In genomic region chr12:81329088-81329487, GRCh38 we compare ENCODE assay signal across 8 cellular contexts.
DNase-seq lines count a peak whose midpoint lies in the region; ATAC-seq and TF ChIP-seq lines count a peak whose summit lies in the region.

No MANE protein-coding gene starts in this region.

- H3K36me3 ChIP-seq in Loucy (ENCODE audit: insufficient read depth, low read length) (no peaks in the 10 kb centered on the region), fibroblast of lung (ENCODE audit: control insufficient read depth, insufficient read depth, low read length) (no peaks in the 10 kb centered on the region)

- DNase-seq in GM03348 (ENCODE audit: low spot score), result peak; percentile 1
- peak; percentile 5 to 14 for DNase-seq in fibroblast of lung (ENCODE audit: low read depth in 2 of 2)
- DNase-seq in omental fat pad (ENCODE audit: low spot score), result no peak
- DNase-seq in NCI-H1694 treated with DMSO at 0.1 percent for 48 hours (lab: John Stamatoyannopoulos, UW), result no peak
- DNase-seq in CD14-positive monocyte (ENCODE audit: low spot score), result no peak
- DNase-seq in stimulated activated CD4-positive, alpha-beta T cell treated with anti-CD3 and anti-CD28 coated beads, Interleukin-4, amount 100 ng/mL, for 24 hours, result no peak

- H3K9me2 ChIP-seq in Loucy (replicated peaks; ENCODE audit: low read depth, low read length), result no peaks in the 10 kb centered on the region

- H3K9ac ChIP-seq in Loucy (ENCODE audit: low read depth, low read length, poor library complexity, severe bottlenecking) (no peak overlapping the region), fibroblast of lung (ENCODE audit: insufficient read depth, low read length) (no peak overlapping the region)

- H3K4me1 ChIP-seq in Loucy (ENCODE audit: insufficient read depth, low read length, poor library complexity, severe bottlenecking) (no peaks in the 10 kb centered on the region), fibroblast of lung (ENCODE audit: control insufficient read depth, extremely low read depth, insufficient read depth, low read length) (no peaks in the 10 kb centered on the region)

- H3K4me1 Mint-ChIP-seq in CD14-positive monocyte, result no peaks in the 10 kb centered on the region

- H3K4me2 ChIP-seq in Loucy (ENCODE audit: low read depth, low read length, poor library complexity, severe bottlenecking) (no peak overlapping the region), fibroblast of lung (ENCODE audit: extremely low read depth, insufficient read depth, low read length) (no peak overlapping the region)

- H3K27me3 ChIP-seq in Loucy (ENCODE audit: insufficient read depth, low read length, poor library complexity, severe bottlenecking), result no peaks in the 10 kb centered on the region
- H3K27me3 ChIP-seq in fibroblast of lung (ENCODE audit: control insufficient read depth, insufficient read depth, low read length), result no peaks in the 10 kb centered on the region

- H2AFZ ChIP-seq in Loucy (ENCODE audit: low read length), result no peak overlapping the region
- H2AFZ ChIP-seq in fibroblast of lung (ENCODE audit: low read length), result no peak overlapping the region

- no peaks in the 10 kb centered on the region for H3F3A ChIP-seq in Loucy (ENCODE audit: low read depth)

- no peak overlapping the region for H3K4me3 ChIP-seq in Loucy (ENCODE audit: low read length, poor library complexity, severe bottlenecking)
- no peak overlapping the region for H3K4me3 ChIP-seq in fibroblast of lung (replicated peaks in 1 of 4; ENCODE audit: control extremely low read depth in 1 of 4, insufficient read depth in 1 of 4, low read depth in 3 of 4, low read length in 4 of 4)

- peak; percentile 71 for ATAC-seq in GM21723 (IDR thresholded peaks at IDR 0.05; ENCODE audit: unreplicated experiment)
- no peak for ATAC-seq in omental fat pad (ENCODE audit: low FRiP score)

- H4K20me1 ChIP-seq in Loucy (ENCODE audit: insufficient read depth, low read length, poor library complexity, severe bottlenecking) (no peaks in the 10 kb centered on the region), fibroblast of lung (ENCODE audit: control insufficient read depth, extremely low read depth, insufficient read depth, low read length) (no peaks in the 10 kb centered on the region)

- H3K27me3 Mint-ChIP-seq in CD14-positive monocyte (ENCODE audit: low read depth in 3 of 3), result peaks cover 0 to 2% (median 0%) of the 10 kb centered on the region in 3 donors

- H3K36me3 Mint-ChIP-seq in CD14-positive monocyte, result no peaks in the 10 kb centered on the region

- TF ChIP-seq CTCF in Loucy (conservative IDR thresholded peaks at IDR 0.05; ENCODE audit: low read length) (peak; percentile 62), fibroblast of lung (conservative IDR thresholded peaks at IDR 0.05 in 1 of 2, IDR thresholded peaks at IDR 0.05 in 1 of 2; ENCODE audit: low read depth in 1 of 2, low read length in 2 of 2) (peak; percentile 12 to 36), omental fat pad (IDR thresholded peaks at IDR 0.05) (no peak), CD14-positive monocyte (IDR thresholded peaks at IDR 0.05) (no peak)

- intact Hi-C loops in CD14-positive monocyte (cut with micrococcal nuclease), result no loop called here

- H3K9me3 ChIP-seq in Loucy (ENCODE audit: insufficient read depth, low read depth, low read length) (no peaks in the 10 kb centered on the region), fibroblast of lung (ENCODE audit: control insufficient read depth, insufficient read depth, low read depth, low read length) (no peaks in the 10 kb centered on the region)

- no peak overlapping the region for H3K27ac ChIP-seq in fibroblast of lung (ENCODE audit: insufficient read depth, low read length)

- H3K27ac Mint-ChIP-seq in CD14-positive monocyte, result no peak overlapping the region

- no peak overlapping the region for H3K4me3 Mint-ChIP-seq in CD14-positive monocyte

- H3K9me3 Mint-ChIP-seq in CD14-positive monocyte, result no peaks in the 10 kb centered on the region

- H3K79me2 ChIP-seq in Loucy (ENCODE audit: insufficient read depth, low read length), result no peaks in the 10 kb centered on the region
- no peaks in the 10 kb centered on the region for H3K79me2 ChIP-seq in fibroblast of lung (ENCODE audit: control insufficient read depth, insufficient read depth, low read length)

Comparison
In these comparisons a context has a peak if more than half of its experiments do, and no peak if none do; other contexts are left out.
1. DNase-seq: peak in GM03348 (single experiment) and fibroblast of lung (2 of 2); none in omental fat pad (single experiment), NCI-H1694 treated with DMSO at 0.1 percent for 48 hours (single experiment), CD14-positive monocyte (single experiment) and stimulated activated CD4-positive, alpha-beta T cell treated with anti-CD3 and anti-CD28 coated beads, Interleukin-4, amount 100 ng/mL, for 24 hours (single experiment).
2. CTCF ChIP-seq: peak in Loucy (single experiment) and fibroblast of lung (2 of 2); none in omental fat pad (0 of 3) and CD14-positive monocyte (single experiment).